Comparison of ENCODE assay signal across 1 cellular context in genomic region chr2:54330226-54331094, GRCh38.
TF ChIP-seq lines count a peak whose summit lies in the region.

No MANE protein-coding gene starts in this region.

TF ChIP-seq in HepG2, 621 proteins besides CTCF, POLR2A, EP300 and RAD21 (continued from another document and continues in another):
- 0 out of 2 replicates have a peak, but pooled peaks have one; percentile 42 for TF ChIP-seq CHCHD3 (CRISPR knock-in tag; IDR thresholded peaks at IDR 0.05)
- no peak for TF ChIP-seq NR2F2 (IDR thresholded peaks at IDR 0.05; ENCODE audit: borderline replicate concordance, low read depth)
- peak; percentile 89 for TF ChIP-seq THAP7 (CRISPR knock-in tag; IDR thresholded peaks at IDR 0.05)
- peak; percentile 75; the same call in 1 of the 2 replicates for TF ChIP-seq KDM3A (CRISPR knock-in tag; IDR thresholded peaks at IDR 0.05; ENCODE audit: low read depth)
- 0 out of 2 replicates have a peak, but pooled peaks have one; percentile 76 for TF ChIP-seq DZIP1 (CRISPR knock-in tag; IDR thresholded peaks at IDR 0.05)
- TF ChIP-seq ZNF619 (CRISPR knock-in tag; IDR thresholded peaks at IDR 0.05): peak; percentile 96
- TF ChIP-seq PBX2 (CRISPR knock-in tag; IDR thresholded peaks at IDR 0.05): no peak
- TF ChIP-seq ZNF3 (CRISPR knock-in tag; IDR thresholded peaks at IDR 0.05): 0 out of 2 replicates have a peak, but pooled peaks have one; percentile 18
- no peak for TF ChIP-seq SMYD3 (CRISPR knock-in tag; IDR thresholded peaks at IDR 0.05)
- TF ChIP-seq HNRNPUL1 (IDR thresholded peaks at IDR 0.05; ENCODE audit: low read depth, low read length): no peak
- peak; percentile 45 for TF ChIP-seq CEBPG (CRISPR knock-in tag; IDR thresholded peaks at IDR 0.05)
- TF ChIP-seq MXD1 (CRISPR knock-in tag; IDR thresholded peaks at IDR 0.05): peak; percentile 89
- TF ChIP-seq ZBTB25 (CRISPR knock-in tag; IDR thresholded peaks at IDR 0.05): no peak
- TF ChIP-seq ZNF337 (CRISPR knock-in tag; IDR thresholded peaks at IDR 0.05; ENCODE audit: borderline replicate concordance, low read depth): peak; percentile 63; the same call in 1 of the 2 replicates
- TF ChIP-seq ZNF883 (CRISPR knock-in tag; IDR thresholded peaks at IDR 0.05; ENCODE audit: not compliant biosample characterization): peak; percentile 95
- TF ChIP-seq GRHL1 (CRISPR knock-in tag; conservative IDR thresholded peaks at IDR 0.05): no peak
- TF ChIP-seq ZNF12 (CRISPR knock-in tag; IDR thresholded peaks at IDR 0.05): peak; percentile 65
- peak; percentile 89 for TF ChIP-seq HES4 (CRISPR knock-in tag; IDR thresholded peaks at IDR 0.05; ENCODE audit: borderline replicate concordance)
- TF ChIP-seq MED1 (CRISPR knock-in tag; IDR thresholded peaks at IDR 0.05): peak; percentile 73
- TF ChIP-seq ZBTB39 (CRISPR knock-in tag; IDR thresholded peaks at IDR 0.05): peak; percentile 79; the same call in 1 of the 2 replicates
- TF ChIP-seq ZNF556 (CRISPR knock-in tag; IDR thresholded peaks at IDR 0.05; ENCODE audit: borderline replicate concordance): peak; percentile 93
- TF ChIP-seq TFDP2 (CRISPR knock-in tag; IDR thresholded peaks at IDR 0.05): peak; percentile 96
- peak; percentile 30; the same call in 1 of the 2 replicates for TF ChIP-seq FOSL1 (CRISPR knock-in tag; IDR thresholded peaks at IDR 0.05; ENCODE audit: borderline replicate concordance)
- peak; percentile 92 for TF ChIP-seq ZNF276 (CRISPR knock-in tag; IDR thresholded peaks at IDR 0.05; ENCODE audit: low read depth)
- no peak for TF ChIP-seq ZBTB7B (CRISPR knock-in tag; IDR thresholded peaks at IDR 0.05)
- no peak for TF ChIP-seq ZNF512B (CRISPR knock-in tag; IDR thresholded peaks at IDR 0.05; ENCODE audit: borderline replicate concordance)
- no peak for TF ChIP-seq ATRX (CRISPR knock-in tag; IDR thresholded peaks at IDR 0.05; ENCODE audit: borderline replicate concordance)
- TF ChIP-seq ZNF572 (CRISPR knock-in tag; IDR thresholded peaks at IDR 0.05): no peak
- peak; percentile 62; the same call in 1 of the 2 replicates for TF ChIP-seq AKAP8 (CRISPR knock-in tag; IDR thresholded peaks at IDR 0.05)
- TF ChIP-seq HOXA9 (CRISPR knock-in tag; IDR thresholded peaks at IDR 0.05; ENCODE audit: borderline replicate concordance): no peak
- TF ChIP-seq PLSCR1 (CRISPR knock-in tag; IDR thresholded peaks at IDR 0.05; ENCODE audit: borderline replicate concordance): no peak
- peak; percentile 93 for TF ChIP-seq ZMYM4 (CRISPR knock-in tag; IDR thresholded peaks at IDR 0.05)
- peak; percentile 65; the same call in 1 of the 2 replicates for TF ChIP-seq HIC2 (CRISPR knock-in tag; IDR thresholded peaks at IDR 0.05; ENCODE audit: low read depth)
